14 cellular contexts compared by ENCODE assay signal in the genomic region with DNA sequence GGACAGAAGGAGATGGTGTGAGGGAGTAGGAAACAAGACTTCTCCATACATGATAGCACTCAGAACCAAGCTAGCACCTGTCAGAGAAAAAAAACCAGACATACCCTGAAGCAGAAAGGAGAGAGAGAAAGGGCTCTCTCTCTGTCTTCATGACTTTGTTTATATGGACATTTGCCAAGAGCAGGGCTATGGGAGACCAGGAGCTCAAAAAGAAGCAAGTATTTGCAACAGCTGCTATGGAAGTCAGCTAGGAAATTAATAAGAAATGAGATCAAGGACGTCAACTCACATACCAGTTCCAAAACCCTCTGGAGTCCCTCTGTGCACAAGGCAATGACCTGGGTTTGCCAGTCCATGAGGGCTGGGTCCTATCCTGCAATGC.
DNase-seq lines count a peak whose midpoint lies in the region; ATAC-seq lines count a peak whose summit lies in the region.
"Had no signal": no experiment of that assay in that cellular context is flagged by ENCODE, and none has a peak within 500 bp of the region (broad histone marks: within the 10 kb centered on the region; RNA-seq: fewer than 3 reads in every experiment).

No MANE protein-coding gene starts in this region.

- H3K27ac ChIP-seq in angular gyrus (ENCODE audit: low read depth, low read length) = peak overlapping the region; percentile 66
- H3K27ac ChIP-seq: vagina had no signal

- no peaks in the 10 kb centered on the region for H3K9me3 Mint-ChIP-seq in activated CD4-positive, alpha-beta T cell treated with anti-CD3 and anti-CD28 coated beads for 36 hours (ENCODE audit: low read depth)
- no peaks in the 10 kb centered on the region for H3K9me3 Mint-ChIP-seq in natural killer cell treated with Interleukin-12 subunit alpha and Interleukin-12 subunit beta and Interleukin-15 and Interleukin-18, amount 100 ng/mL, for 72 hours
- H3K9me3 Mint-ChIP-seq: dendritic cell treated with granulocyte-macrophage colony-stimulating factor and Interleukin-4, amounts not matched to agents 40 ng/mL and 50 ng/mL, for 4 days; mesothelial cell of epicardium had no signal

- no peak for DNase-seq in activated CD4-positive, alpha-beta T cell treated with anti-CD3 and anti-CD28 coated beads for 36 hours
- no peak for DNase-seq in activated CD4-positive, alpha-beta T cell treated with anti-CD3 and anti-CD28 coated beads for 1 hour
- no peak for DNase-seq in natural killer cell treated with Interleukin-12 subunit alpha and Interleukin-12 subunit beta and Interleukin-15 and Interleukin-18, amount 100 ng/mL, for 72 hours (ENCODE audit: low spot score)
- no peak for DNase-seq in activated naive CD4-positive, alpha-beta T cell (lab: John Stamatoyannopoulos, UW)
- DNase-seq in mucosa of gallbladder (ENCODE audit: low spot score) = no peak
- DNase-seq: hippocampal formation, NCI-H187, retina had no signal

- CTCF ChIA-PET in activated CD4-positive, alpha-beta T cell treated with anti-CD3 and anti-CD28 coated beads for 36 hours (lab: Charles Lee) = interaction anchor here (0.6 to 2.4 kb wide), 7 partner anchors 9 to 132 kb away, joined by 3 to 8 read pairs (median 3); no protein-coding TSS in a partner anchor

- peaks cover 71% of the 10 kb centered on the region for H3K4me1 Mint-ChIP-seq in activated CD4-positive, alpha-beta T cell treated with anti-CD3 and anti-CD28 coated beads for 36 hours
- peaks cover 37 to 63% of the 10 kb centered on the region in 2 donors for H3K4me1 Mint-ChIP-seq in natural killer cell treated with Interleukin-12 subunit alpha and Interleukin-12 subunit beta and Interleukin-15 and Interleukin-18, amount 100 ng/mL, for 72 hours (ENCODE audit: low read depth in 2 of 2)

- POLR2A ChIA-PET in activated CD4-positive, alpha-beta T cell treated with anti-CD3 and anti-CD28 coated beads for 36 hours (lab: Charles Lee) = interaction anchor here (0.7 to 2.2 kb wide), 5 partner anchors 13 to 125 kb away, joined by 3 to 16 read pairs (median 4); no protein-coding TSS in a partner anchor

- H3K36me3 Mint-ChIP-seq in activated CD4-positive, alpha-beta T cell treated with anti-CD3 and anti-CD28 coated beads for 36 hours (ENCODE audit: low read depth) = peaks cover 5% of the 10 kb centered on the region
- H3K36me3 Mint-ChIP-seq in natural killer cell treated with Interleukin-12 subunit alpha and Interleukin-12 subunit beta and Interleukin-15 and Interleukin-18, amount 100 ng/mL, for 72 hours = no peaks in the 10 kb centered on the region
- H3K36me3 Mint-ChIP-seq: mesothelial cell of epicardium had no signal

- intact Hi-C loops in activated CD4-positive, alpha-beta T cell treated with anti-CD3 and anti-CD28 coated beads for 36 hours (cut with DNase I, micrococcal nuclease) = loop anchor here in 1 of 2 experiments (5.0 kb wide), 1 partner anchor 115 kb away; no protein-coding TSS in a partner anchor

- H3K4me3 Mint-ChIP-seq in activated CD4-positive, alpha-beta T cell treated with anti-CD3 and anti-CD28 coated beads for 36 hours = no peak overlapping the region
- H3K4me3 Mint-ChIP-seq in natural killer cell treated with Interleukin-12 subunit alpha and Interleukin-12 subunit beta and Interleukin-15 and Interleukin-18, amount 100 ng/mL, for 72 hours = peak overlapping the region; percentile 66
- H3K4me3 Mint-ChIP-seq: dendritic cell treated with granulocyte-macrophage colony-stimulating factor and Interleukin-4, amounts not matched to agents 40 ng/mL and 50 ng/mL, for 4 days; mesothelial cell of epicardium had no signal

- no peak for ATAC-seq in activated CD4-positive, alpha-beta T cell treated with anti-CD3 and anti-CD28 coated beads for 36 hours
- ATAC-seq in HG03175 (IDR thresholded peaks at IDR 0.05; ENCODE audit: unreplicated experiment) = peak; percentile 29
- ATAC-seq in natural killer cell treated with Interleukin-12 subunit alpha and Interleukin-12 subunit beta and Interleukin-15 and Interleukin-18, amount 100 ng/mL, for 72 hours = no peak
- no peak for ATAC-seq in GM21786 (IDR thresholded peaks at IDR 0.05; ENCODE audit: unreplicated experiment)

- peak overlapping the region; percentile 48 for H3K27ac Mint-ChIP-seq in activated CD4-positive, alpha-beta T cell treated with anti-CD3 and anti-CD28 coated beads for 36 hours
- H3K27ac Mint-ChIP-seq in natural killer cell treated with Interleukin-12 subunit alpha and Interleukin-12 subunit beta and Interleukin-15 and Interleukin-18, amount 100 ng/mL, for 72 hours = peak overlapping the region; percentile 59 to 81
- H3K27ac Mint-ChIP-seq: dendritic cell treated with granulocyte-macrophage colony-stimulating factor and Interleukin-4, amounts not matched to agents 40 ng/mL and 50 ng/mL, for 4 days; mesothelial cell of epicardium had no signal

- peaks cover 3% of the 10 kb centered on the region for H3K27me3 Mint-ChIP-seq in activated CD4-positive, alpha-beta T cell treated with anti-CD3 and anti-CD28 coated beads for 36 hours
- no peaks in the 10 kb centered on the region for H3K27me3 Mint-ChIP-seq in natural killer cell treated with Interleukin-12 subunit alpha and Interleukin-12 subunit beta and Interleukin-15 and Interleukin-18, amount 100 ng/mL, for 72 hours
- H3K27me3 Mint-ChIP-seq: dendritic cell treated with granulocyte-macrophage colony-stimulating factor and Interleukin-4, amounts not matched to agents 40 ng/mL and 50 ng/mL, for 4 days had no signal
